ENCODE assay signal across 10 cellular contexts in the genomic region with DNA sequence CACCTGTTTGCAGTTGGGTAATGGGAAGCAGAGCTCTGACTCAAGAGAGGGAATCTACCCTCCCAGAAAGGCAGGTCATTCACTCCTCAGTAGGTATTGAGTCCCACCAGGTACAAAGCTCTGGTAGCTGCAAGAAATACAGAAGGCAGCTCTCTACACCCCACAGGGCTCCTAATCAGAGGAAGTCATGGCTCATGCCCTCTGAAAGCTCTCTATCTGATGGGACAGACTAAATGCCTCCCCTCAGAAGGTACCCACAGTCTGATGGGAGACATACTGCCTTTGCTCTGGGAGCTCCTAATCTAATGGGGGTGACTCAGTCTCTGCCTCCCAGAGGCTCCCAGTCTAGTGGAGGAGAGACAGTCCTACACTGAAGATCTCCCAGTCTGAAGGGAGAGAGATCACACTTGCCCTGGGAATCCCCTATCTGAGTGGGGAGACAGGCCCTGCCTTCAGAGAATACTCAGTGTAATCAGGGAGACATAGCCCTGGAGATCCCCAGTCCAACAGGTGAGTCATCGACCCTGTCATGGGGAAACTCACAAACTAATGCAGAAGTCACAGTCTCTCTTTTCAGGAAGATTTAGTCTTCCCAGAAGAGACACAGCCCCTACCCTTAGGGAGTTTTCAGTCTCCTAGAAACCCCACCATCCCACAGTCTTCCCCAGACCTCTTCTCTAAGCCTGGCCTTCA. TPM values are rescaled to one million over a fixed set of nuclear protein-coding genes. Genes with fewer than 3 reads are reported as not detected.
DNase-seq lines count a peak whose midpoint lies in the region; ATAC-seq and TF ChIP-seq lines count a peak whose summit lies in the region.
"Had no signal": no experiment of that assay in that cellular context is flagged by ENCODE, and none has a peak within 500 bp of the region (broad histone marks: within the 10 kb centered on the region; RNA-seq: fewer than 3 reads in every experiment).

No MANE protein-coding gene starts in this region.

- H3K4me3 Mint-ChIP-seq in activated T-cell treated with anti-CD3 and anti-CD28 coated beads, Interleukin-2, amount 50 U/mL, for 24 hours = no peak overlapping the region
- no peak overlapping the region for H3K4me3 Mint-ChIP-seq in activated naive CD8-positive, alpha-beta T cell
- no peak overlapping the region for H3K4me3 Mint-ChIP-seq in stimulated activated naive CD8-positive, alpha-beta T cell treated with anti-CD3 and anti-CD28 coated beads, Interleukin-15, Interleukin-2, amounts not matched to agents 100 ng/mL and 50 ng/mL, for 24 hours

- H3K36me3 Mint-ChIP-seq in activated T-cell treated with anti-CD3 and anti-CD28 coated beads, Interleukin-2, amount 50 U/mL, for 24 hours (ENCODE audit: low read depth) = no peaks in the 10 kb centered on the region
- H3K36me3 Mint-ChIP-seq in activated naive CD8-positive, alpha-beta T cell = no peaks in the 10 kb centered on the region
- no peaks in the 10 kb centered on the region for H3K36me3 Mint-ChIP-seq in stimulated activated naive CD8-positive, alpha-beta T cell treated with anti-CD3 and anti-CD28 coated beads, Interleukin-15, Interleukin-2, amounts not matched to agents 100 ng/mL and 50 ng/mL, for 24 hours (ENCODE audit: low read depth)

- no peaks in the 10 kb centered on the region for H3K4me1 Mint-ChIP-seq in activated T-cell treated with anti-CD3 and anti-CD28 coated beads, Interleukin-2, amount 50 U/mL, for 24 hours (ENCODE audit: low read depth)
- H3K4me1 Mint-ChIP-seq in activated naive CD8-positive, alpha-beta T cell (ENCODE audit: low read depth) = no peaks in the 10 kb centered on the region
- H3K4me1 Mint-ChIP-seq in stimulated activated naive CD8-positive, alpha-beta T cell treated with anti-CD3 and anti-CD28 coated beads, Interleukin-15, Interleukin-2, amounts not matched to agents 100 ng/mL and 50 ng/mL, for 24 hours (ENCODE audit: low read depth) = no peaks in the 10 kb centered on the region

- H3K36me3 ChIP-seq in vagina = no peaks in the 10 kb centered on the region

- H3K9me3 Mint-ChIP-seq in activated T-cell treated with anti-CD3 and anti-CD28 coated beads, Interleukin-2, amount 50 U/mL, for 24 hours = no peaks in the 10 kb centered on the region
- H3K9me3 Mint-ChIP-seq in activated naive CD8-positive, alpha-beta T cell (ENCODE audit: low read depth) = no peaks in the 10 kb centered on the region
- H3K9me3 Mint-ChIP-seq in stimulated activated naive CD8-positive, alpha-beta T cell treated with anti-CD3 and anti-CD28 coated beads, Interleukin-15, Interleukin-2, amounts not matched to agents 100 ng/mL and 50 ng/mL, for 24 hours = no peaks in the 10 kb centered on the region

- peak overlapping the region; percentile 56 for H3K27ac Mint-ChIP-seq in activated T-cell treated with anti-CD3 and anti-CD28 coated beads, Interleukin-2, amount 50 U/mL, for 24 hours
- peak overlapping the region; percentile 46 for H3K27ac Mint-ChIP-seq in activated naive CD8-positive, alpha-beta T cell
- peak overlapping the region; percentile 49 for H3K27ac Mint-ChIP-seq in stimulated activated naive CD8-positive, alpha-beta T cell treated with anti-CD3 and anti-CD28 coated beads, Interleukin-15, Interleukin-2, amounts not matched to agents 100 ng/mL and 50 ng/mL, for 24 hours

- H3K4me3 ChIP-seq in vagina = no peak overlapping the region
- H3K4me3 ChIP-seq: lung had no signal

- intact Hi-C loops in vagina (cut with DNase I) = no loop called here

- peak; percentile 43 for DNase-seq in activated T-cell treated with anti-CD3 and anti-CD28 coated beads, Interleukin-2, amount 50 U/mL, for 24 hours
- DNase-seq in activated T-cell treated with anti-CD3 and anti-CD28 coated beads, Interleukin-2, amount 50 U/mL, for 1 hour = no peak
- DNase-seq in germinal center (ENCODE audit: low spot score) = no peak
- DNase-seq in vagina (ENCODE audit: extremely low spot score in 2 of 2) = no peak
- no peak for DNase-seq in SKM-1 (lab: John Stamatoyannopoulos, UW; ENCODE audit: unreplicated experiment)

- no peaks in the 10 kb centered on the region for H3K27me3 ChIP-seq in vagina

- TF ChIP-seq POLR2A in vagina (IDR thresholded peaks at IDR 0.05) = no peak

- no peaks in the 10 kb centered on the region for H3K9me3 ChIP-seq in vagina

- H3K27ac ChIP-seq in vagina = no peak overlapping the region
- H3K27ac ChIP-seq: VCaP had no signal

- no peaks in the 10 kb centered on the region for H3K4me1 ChIP-seq in vagina

- peak; percentile 93 for ATAC-seq in HG03045 (IDR thresholded peaks at IDR 0.05; ENCODE audit: unreplicated experiment)

- no peak for TF ChIP-seq CTCF in vagina (IDR thresholded peaks at IDR 0.05)

- no peaks in the 10 kb centered on the region for H3K27me3 Mint-ChIP-seq in activated T-cell treated with anti-CD3 and anti-CD28 coated beads, Interleukin-2, amount 50 U/mL, for 24 hours
- no peaks in the 10 kb centered on the region for H3K27me3 Mint-ChIP-seq in activated naive CD8-positive, alpha-beta T cell
- no peaks in the 10 kb centered on the region for H3K27me3 Mint-ChIP-seq in stimulated activated naive CD8-positive, alpha-beta T cell treated with anti-CD3 and anti-CD28 coated beads, Interleukin-15, Interleukin-2, amounts not matched to agents 100 ng/mL and 50 ng/mL, for 24 hours

RNA-seq across cellular contexts. Expression of gene CAMK1G, which starts 23.7 kb away (rescaled TPM):
- total RNA-seq in vagina = not detected

RNA-seq across cellular contexts. Expression of gene LAMB3, which starts 45.0 kb away (rescaled TPM):
- 68.8 TPM for total RNA-seq in vagina
